ENCODE assay signal across 10 cellular contexts in the genomic region with DNA sequence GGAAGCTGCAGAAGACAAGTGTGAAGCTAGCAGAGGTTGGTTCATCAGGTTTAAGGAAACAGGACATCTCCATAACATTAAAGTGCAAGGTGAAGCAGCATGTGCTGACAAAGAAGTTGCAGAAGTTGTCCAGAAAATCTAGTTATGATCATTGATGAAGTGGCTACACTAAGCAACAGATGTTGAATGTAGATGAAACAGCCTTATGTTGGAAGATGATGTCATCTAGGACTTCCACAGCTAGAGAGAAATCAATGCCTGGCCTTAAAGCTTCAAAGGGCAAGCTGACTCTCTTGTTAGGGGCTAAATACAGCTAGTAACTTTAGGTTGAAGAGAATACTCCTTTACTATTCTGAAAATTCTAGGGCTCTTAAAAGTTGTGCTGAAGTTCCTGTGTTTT.
"Had no signal": no experiment of that assay in that cellular context is flagged by ENCODE, and none has a peak within 500 bp of the region (broad histone marks: within the 10 kb centered on the region; RNA-seq: fewer than 3 reads in every experiment).

No MANE protein-coding gene starts in this region.

- H2AFZ ChIP-seq: GM23338 had no signal

- H3K4me2 ChIP-seq: GM23338 had no signal

- FAIRE-seq: H1, H54, K562 had no signal

- DNase-seq: H9, HCEC 1CT, HFFc6, IMR-90, KG1 had no signal

- H3K4me3 ChIP-seq: GM23338, K562 had no signal

- ATAC-seq: GM23338, K562 had no signal

- H3K27ac ChIP-seq: HL-60 had no signal
